15 cellular contexts compared by ENCODE assay signal in the genomic region with DNA sequence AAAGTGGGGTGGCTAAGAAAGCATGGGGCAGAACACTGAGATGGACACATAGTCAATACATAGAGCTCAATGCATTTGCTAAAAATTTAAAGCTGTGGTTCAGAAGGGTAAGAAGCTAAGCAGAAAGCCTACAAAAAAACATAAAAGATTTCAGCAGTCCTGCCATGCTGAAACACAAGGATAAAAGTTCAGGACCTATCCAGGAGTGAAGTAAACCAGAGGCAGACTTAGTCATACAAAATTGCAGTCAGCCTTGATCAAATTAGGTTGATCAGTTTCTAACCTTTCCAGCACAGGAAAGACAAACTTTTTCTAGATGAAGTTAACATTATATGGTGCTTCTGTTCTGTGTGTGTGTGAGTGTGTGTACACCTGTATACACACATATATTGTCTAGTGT.
DNase-seq lines count a peak whose midpoint lies in the region; ATAC-seq and TF ChIP-seq lines count a peak whose summit lies in the region.
"Had no signal": no experiment of that assay in that cellular context is flagged by ENCODE, and none has a peak within 500 bp of the region (broad histone marks: within the 10 kb centered on the region; RNA-seq: fewer than 3 reads in every experiment).

No MANE protein-coding gene starts in this region.

- H3K4me2 ChIP-seq in GM23248 (ENCODE audit: unreplicated experiment) (no peak overlapping the region), PC-3 (ENCODE audit: low read length) (peak overlapping the region; percentile 52; the same call in 1 of the 2 replicates)
- H3K4me2 ChIP-seq: A549 had no signal

- no peak overlapping the region for H3K9ac ChIP-seq in GM23248
- H3K9ac ChIP-seq in PC-3 (ENCODE audit: low read length) = no peak overlapping the region
- H3K9ac ChIP-seq: BLaER1 treated with 17β-estradiol and CSF1 and Interleukin-3, amounts not matched to agents 10 nM and 100 nM had no signal

- H3F3A ChIP-seq in GM23248 (ENCODE audit: insufficient read depth) (peaks cover 28% of the 10 kb centered on the region), PC-3 (ENCODE audit: low read length, unreplicated experiment) (no peaks in the 10 kb centered on the region)

- H3K4me1 ChIP-seq in GM23248 (ENCODE audit: insufficient read depth) = peaks cover 39% of the 10 kb centered on the region
- peaks cover 20% of the 10 kb centered on the region for H3K4me1 ChIP-seq in PC-3 (ENCODE audit: insufficient read depth, low read length)
- H3K4me1 ChIP-seq in upper lobe of left lung = no peaks in the 10 kb centered on the region
- H3K4me1 ChIP-seq: Peyer's patch had no signal

- no peak for ATAC-seq in PC-3
- ATAC-seq in GM18511 (IDR thresholded peaks at IDR 0.05; ENCODE audit: unreplicated experiment) = no peak
- ATAC-seq in natural killer cell treated with Interleukin-12 subunit alpha and Interleukin-12 subunit beta and Interleukin-15 and Interleukin-18, amount 100 ng/mL, for 72 hours = no peak
- no peak for ATAC-seq in upper lobe of left lung (ENCODE audit: low FRiP score in 2 of 2)
- ATAC-seq: A549; CD8-positive, alpha-beta T cell; Right ventricle myocardium inferior had no signal

- H3K36me3 ChIP-seq in GM23248 (ENCODE audit: low read depth) (no peaks in the 10 kb centered on the region), PC-3 (ENCODE audit: low read depth, low read length) (no peaks in the 10 kb centered on the region), upper lobe of left lung (no peaks in the 10 kb centered on the region)
- H3K36me3 ChIP-seq: BLaER1 treated with 17β-estradiol and CSF1 and Interleukin-3, amounts not matched to agents 10 nM and 100 nM; Peyer's patch had no signal

- no peaks in the 10 kb centered on the region for H4K20me1 ChIP-seq in GM23248 (ENCODE audit: insufficient read depth)
- no peaks in the 10 kb centered on the region for H4K20me1 ChIP-seq in PC-3 (ENCODE audit: low read length)
- H4K20me1 ChIP-seq: BLaER1 treated with 17β-estradiol and CSF1 and Interleukin-3, amounts not matched to agents 10 nM and 100 nM had no signal

- no peaks in the 10 kb centered on the region for H3K4me1 Mint-ChIP-seq in nephron progenitor cell
- H3K4me1 Mint-ChIP-seq in natural killer cell treated with Interleukin-12 subunit alpha and Interleukin-12 subunit beta and Interleukin-15 and Interleukin-18, amount 100 ng/mL, for 72 hours (ENCODE audit: low read depth in 2 of 2) = peaks cover 3 to 4% of the 10 kb centered on the region in 2 donors

- no peak for TF ChIP-seq EP300 in upper lobe of left lung (IDR thresholded peaks at IDR 0.05)

- CTCF ChIA-PET in PC-3 (lab: Charles Lee) = interaction anchor here (0.6 kb wide), 1 partner anchor 305 kb away, joined by 3 read pairs; no protein-coding TSS in a partner anchor

- H3K9me3 Mint-ChIP-seq in nephron progenitor cell = peaks cover 21% of the 10 kb centered on the region
- no peaks in the 10 kb centered on the region for H3K9me3 Mint-ChIP-seq in natural killer cell treated with Interleukin-12 subunit alpha and Interleukin-12 subunit beta and Interleukin-15 and Interleukin-18, amount 100 ng/mL, for 72 hours

- POLR2A ChIA-PET in PC-3 (lab: Charles Lee; ENCODE audit: unreplicated experiment) = no interaction called here

- TF ChIP-seq POLR2A in upper lobe of left lung (IDR thresholded peaks at IDR 0.05) = no peak

- peaks cover 6% of the 10 kb centered on the region for H3K36me3 Mint-ChIP-seq in nephron progenitor cell (ENCODE audit: low read depth)
- peaks cover 6% of the 10 kb centered on the region for H3K36me3 Mint-ChIP-seq in natural killer cell treated with Interleukin-12 subunit alpha and Interleukin-12 subunit beta and Interleukin-15 and Interleukin-18, amount 100 ng/mL, for 72 hours

- TF ChIP-seq CTCF in PC-3 (conservative IDR thresholded peaks at IDR 0.05; ENCODE audit: low read depth, low read length) (no peak), fibroblast of mammary gland (conservative IDR thresholded peaks at IDR 0.05; ENCODE audit: control insufficient read depth, insufficient read depth, low read depth, low read length) (no peak), nephron progenitor cell (IDR thresholded peaks at IDR 0.05) (no peak), upper lobe of left lung (IDR thresholded peaks at IDR 0.05) (no peak)

- no peak overlapping the region for H3K4me3 Mint-ChIP-seq in nephron progenitor cell
- H3K4me3 Mint-ChIP-seq in natural killer cell treated with Interleukin-12 subunit alpha and Interleukin-12 subunit beta and Interleukin-15 and Interleukin-18, amount 100 ng/mL, for 72 hours = no peak overlapping the region
- H3K4me3 Mint-ChIP-seq: CD8-positive, alpha-beta T cell had no signal

- no peaks in the 10 kb centered on the region for H3K79me2 ChIP-seq in GM23248 (ENCODE audit: insufficient read depth)
- no peaks in the 10 kb centered on the region for H3K79me2 ChIP-seq in PC-3 (ENCODE audit: low read length)

- H3K9me3 ChIP-seq in GM23248 (ENCODE audit: low read depth) (no peaks in the 10 kb centered on the region), PC-3 (ENCODE audit: low read length) (no peaks in the 10 kb centered on the region; the same call in 1 of the 2 replicates), upper lobe of left lung (peaks cover 0 to 8% (median 3%) of the 10 kb centered on the region in 4 donors)
- H3K9me3 ChIP-seq: A549, Peyer's patch had no signal

- H3K27ac ChIP-seq in GM23248 (no peak overlapping the region), PC-3 (ENCODE audit: low read length) (peak overlapping the region; percentile 61; the same call in 1 of the 2 replicates), upper lobe of left lung (no peak overlapping the region)
- H3K27ac ChIP-seq: A549; BLaER1 treated with 17β-estradiol and CSF1 and Interleukin-3, amounts not matched to agents 10 nM and 100 nM; Peyer's patch had no signal

- BruUV-seq in PC-3 (replicated peaks; lab: Mats Ljungman, UMichigan) = no TSS peak

- H3K9me2 ChIP-seq in GM23248 (ENCODE audit: insufficient read depth) = no peaks in the 10 kb centered on the region
- no peaks in the 10 kb centered on the region for H3K9me2 ChIP-seq in PC-3 (replicated peaks; ENCODE audit: low read length)

- peaks cover 3% of the 10 kb centered on the region for H3K27me3 Mint-ChIP-seq in nephron progenitor cell (ENCODE audit: low read depth, poor library complexity)
- H3K27me3 Mint-ChIP-seq in natural killer cell treated with Interleukin-12 subunit alpha and Interleukin-12 subunit beta and Interleukin-15 and Interleukin-18, amount 100 ng/mL, for 72 hours = peaks cover 23 to 45% of the 10 kb centered on the region in 2 donors

- peak; percentile 27 for DNase-seq in GM23248
- peak; percentile 14 for DNase-seq in PC-3
- peak; percentile 63 for DNase-seq in fibroblast of mammary gland (ENCODE audit: low read depth)
- DNase-seq in nephron progenitor cell = no peak
- no peak for DNase-seq in natural killer cell treated with Interleukin-12 subunit alpha and Interleukin-12 subunit beta and Interleukin-15 and Interleukin-18, amount 100 ng/mL, for 72 hours (ENCODE audit: low spot score)
- DNase-seq in upper lobe of left lung = no peak
- DNase-seq: Calu3; CD8-positive, alpha-beta T cell; H7; NCI-H1105; Peyer's patch had no signal

- H3K27me3 ChIP-seq in GM23248 (replicated peaks; ENCODE audit: insufficient read depth) (no peaks in the 10 kb centered on the region), PC-3 (ENCODE audit: low read length) (no peaks in the 10 kb centered on the region), upper lobe of left lung (no peaks in the 10 kb centered on the region)
- H3K27me3 ChIP-seq: BLaER1 treated with 17β-estradiol and CSF1 and Interleukin-3, amounts not matched to agents 10 nM and 100 nM; Peyer's patch had no signal

- no peak overlapping the region for H2AFZ ChIP-seq in GM23248
- no peak overlapping the region for H2AFZ ChIP-seq in PC-3 (ENCODE audit: low read length)

- intact Hi-C loops in PC-3 (cut with micrococcal nuclease) = loop anchor here (10.0 kb wide), 1 partner anchor 260 kb away; no protein-coding TSS in a partner anchor

- peak overlapping the region; percentile 36 for H3K27ac Mint-ChIP-seq in nephron progenitor cell
- H3K27ac Mint-ChIP-seq in natural killer cell treated with Interleukin-12 subunit alpha and Interleukin-12 subunit beta and Interleukin-15 and Interleukin-18, amount 100 ng/mL, for 72 hours = no peak overlapping the region
- H3K27ac Mint-ChIP-seq: CD8-positive, alpha-beta T cell had no signal

- in situ Hi-C loops in GM23248 (cut with MboI) = no loop called here

- no peak overlapping the region for H3K4me3 ChIP-seq in GM23248
- H3K4me3 ChIP-seq in PC-3 (ENCODE audit: low read length) = no peak overlapping the region
- H3K4me3 ChIP-seq in fibroblast of mammary gland (ENCODE audit: control insufficient read depth, low read depth, low read length) = no peak overlapping the region
- H3K4me3 ChIP-seq in upper lobe of left lung = no peak overlapping the region
- H3K4me3 ChIP-seq: A549; BLaER1 treated with 17β-estradiol and CSF1 and Interleukin-3, amounts not matched to agents 10 nM and 100 nM; Peyer's patch had no signal

Comparison
In these comparisons a context has a peak if more than half of its experiments do, and no peak if none do; other contexts are left out.
1. DNase-seq: peak in GM23248 (single experiment), PC-3 (single experiment) and fibroblast of mammary gland (single experiment); none in nephron progenitor cell (single experiment), natural killer cell treated with Interleukin-12 subunit alpha and Interleukin-12 subunit beta and Interleukin-15 and Interleukin-18, amount 100 ng/mL, for 72 hours (single experiment) and upper lobe of left lung (0 of 2).